In genomic region chr15:89334510-89335288, GRCh38 we compare ENCODE assay signal across 1 cellular context.
TF ChIP-seq lines count a peak whose summit lies in the region.

TSS of gene POLG (minus strand) at chr15:89334824. CDS start at chr15:89333754, 1,070 bp downstream.

TF ChIP-seq in K562, 482 proteins besides CTCF, POLR2A, EP300 and RAD21 (continued from another document):
- TF ChIP-seq, protein P1, sequence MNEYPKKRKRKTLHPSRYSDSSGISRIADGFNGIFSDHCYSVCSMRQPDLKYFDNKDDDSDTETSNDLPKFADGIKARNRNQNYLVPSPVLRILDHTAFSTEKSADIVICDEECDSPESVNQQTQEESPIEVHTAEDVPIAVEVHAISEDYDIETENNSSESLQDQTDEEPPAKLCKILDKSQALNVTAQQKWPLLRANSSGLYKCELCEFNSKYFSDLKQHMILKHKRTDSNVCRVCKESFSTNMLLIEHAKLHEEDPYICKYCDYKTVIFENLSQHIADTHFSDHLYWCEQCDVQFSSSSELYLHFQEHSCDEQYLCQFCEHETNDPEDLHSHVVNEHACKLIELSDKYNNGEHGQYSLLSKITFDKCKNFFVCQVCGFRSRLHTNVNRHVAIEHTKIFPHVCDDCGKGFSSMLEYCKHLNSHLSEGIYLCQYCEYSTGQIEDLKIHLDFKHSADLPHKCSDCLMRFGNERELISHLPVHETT (CRISPR knock-in tag; conservative IDR thresholded peaks at IDR 0.05 in 1 of 2, IDR thresholded peaks at IDR 0.05 in 1 of 2), result peak in 1 of 2 experiments; percentile 76; a peak in 2 of 4 replicates
- TF ChIP-seq, protein P2, sequence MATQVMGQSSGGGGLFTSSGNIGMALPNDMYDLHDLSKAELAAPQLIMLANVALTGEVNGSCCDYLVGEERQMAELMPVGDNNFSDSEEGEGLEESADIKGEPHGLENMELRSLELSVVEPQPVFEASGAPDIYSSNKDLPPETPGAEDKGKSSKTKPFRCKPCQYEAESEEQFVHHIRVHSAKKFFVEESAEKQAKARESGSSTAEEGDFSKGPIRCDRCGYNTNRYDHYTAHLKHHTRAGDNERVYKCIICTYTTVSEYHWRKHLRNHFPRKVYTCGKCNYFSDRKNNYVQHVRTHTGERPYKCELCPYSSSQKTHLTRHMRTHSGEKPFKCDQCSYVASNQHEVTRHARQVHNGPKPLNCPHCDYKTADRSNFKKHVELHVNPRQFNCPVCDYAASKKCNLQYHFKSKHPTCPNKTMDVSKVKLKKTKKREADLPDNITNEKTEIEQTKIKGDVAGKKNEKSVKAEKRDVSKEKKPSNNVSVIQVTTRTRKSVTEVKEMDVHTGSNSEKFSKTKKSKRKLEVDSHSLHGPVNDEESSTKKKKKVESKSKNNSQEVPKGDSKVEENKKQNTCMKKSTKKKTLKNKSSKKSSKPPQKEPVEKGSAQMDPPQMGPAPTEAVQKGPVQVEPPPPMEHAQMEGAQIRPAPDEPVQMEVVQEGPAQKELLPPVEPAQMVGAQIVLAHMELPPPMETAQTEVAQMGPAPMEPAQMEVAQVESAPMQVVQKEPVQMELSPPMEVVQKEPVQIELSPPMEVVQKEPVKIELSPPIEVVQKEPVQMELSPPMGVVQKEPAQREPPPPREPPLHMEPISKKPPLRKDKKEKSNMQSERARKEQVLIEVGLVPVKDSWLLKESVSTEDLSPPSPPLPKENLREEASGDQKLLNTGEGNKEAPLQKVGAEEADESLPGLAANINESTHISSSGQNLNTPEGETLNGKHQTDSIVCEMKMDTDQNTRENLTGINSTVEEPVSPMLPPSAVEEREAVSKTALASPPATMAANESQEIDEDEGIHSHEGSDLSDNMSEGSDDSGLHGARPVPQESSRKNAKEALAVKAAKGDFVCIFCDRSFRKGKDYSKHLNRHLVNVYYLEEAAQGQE (CRISPR knock-in tag; IDR thresholded peaks at IDR 0.05; ENCODE audit: low read depth), result no peak
- peak; percentile 27 for TF ChIP-seq CCNT2 (IDR thresholded peaks at IDR 0.05; ENCODE audit: borderline replicate concordance, extremely low read depth, insufficient read length, low read depth, low read length)
- peak; percentile 75; the same call in 1 of the 2 replicates for TF ChIP-seq ZNF24 (IDR thresholded peaks at IDR 0.05)
- TF ChIP-seq NFATC3 (IDR thresholded peaks at IDR 0.05), result no peak
- no peak for TF ChIP-seq TSC22D4 (tag; IDR thresholded peaks at IDR 0.05)
- no peak for TF ChIP-seq ZNF3 (CRISPR knock-in tag; IDR thresholded peaks at IDR 0.05)
- 0 out of 2 replicates have a peak, but pooled peaks have one; percentile 7 for TF ChIP-seq ZNF75A (CRISPR knock-in tag; IDR thresholded peaks at IDR 0.05)
- TF ChIP-seq HNRNPLL (IDR thresholded peaks at IDR 0.05; ENCODE audit: low read depth, low read length, poor library complexity, severe bottlenecking), result peak; percentile 89
- TF ChIP-seq MTA3 (IDR thresholded peaks at IDR 0.05; ENCODE audit: borderline replicate concordance), result peak; percentile 83; the same call in 1 of the 2 replicates
- TF ChIP-seq SMARCE1 (IDR thresholded peaks at IDR 0.05), result peak; percentile 73; the same call in 1 of the 2 replicates
- no peak for TF ChIP-seq IRF2 (CRISPR knock-in tag; IDR thresholded peaks at IDR 0.05)
- no peak for TF ChIP-seq MIER1 (IDR thresholded peaks at IDR 0.05; ENCODE audit: low read depth)
- peak; percentile 79 for TF ChIP-seq CTBP1 (IDR thresholded peaks at IDR 0.05; ENCODE audit: borderline replicate concordance)
- no peak for TF ChIP-seq STAT5B (CRISPR knock-in tag; IDR thresholded peaks at IDR 0.05)
- TF ChIP-seq TBL1XR1 (IDR thresholded peaks at IDR 0.05; ENCODE audit: low read length in 2 of 2), result peak in 1 of 2 experiments; percentile 86; a peak in 2 of 4 replicates
- peak; percentile 57 for TF ChIP-seq FIP1L1 (IDR thresholded peaks at IDR 0.05; ENCODE audit: low read depth, low read length, poor library complexity, severe bottlenecking)
- peak; percentile 56; the same call in 1 of the 2 replicates for TF ChIP-seq TCF3 (CRISPR knock-in tag; IDR thresholded peaks at IDR 0.05)
- TF ChIP-seq STAT5A (IDR thresholded peaks at IDR 0.05; ENCODE audit: borderline replicate concordance, low read length), result no peak; the same call in 1 of the 2 replicates
- TF ChIP-seq ZNF57 (CRISPR knock-in tag; IDR thresholded peaks at IDR 0.05), result no peak
- peak; percentile 100 for TF ChIP-seq ZFX (CRISPR knock-in tag; IDR thresholded peaks at IDR 0.05)
- TF ChIP-seq THRAP3 (IDR thresholded peaks at IDR 0.05; ENCODE audit: borderline replicate concordance), result no peak
- TF ChIP-seq HSF4 (CRISPR knock-in tag; IDR thresholded peaks at IDR 0.05; ENCODE audit: borderline replicate concordance), result no peak
- peak; percentile 75 for TF ChIP-seq RB1 (IDR thresholded peaks at IDR 0.05; ENCODE audit: low read depth)
- TF ChIP-seq ARHGAP35 (IDR thresholded peaks at IDR 0.05; ENCODE audit: partially characterized antibody), result no peak
- TF ChIP-seq ZFP36 (IDR thresholded peaks at IDR 0.05; ENCODE audit: low read depth, low read length, partially characterized antibody), result no peak
- TF ChIP-seq FOXA1 (IDR thresholded peaks at IDR 0.05; ENCODE audit: borderline replicate concordance), result no peak
- TF ChIP-seq MEF2A (IDR thresholded peaks at IDR 0.05; ENCODE audit: control insufficient read depth, low read depth, low read length), result no peak
- TF ChIP-seq ZBTB8A (IDR thresholded peaks at IDR 0.05; ENCODE audit: partially characterized antibody), result no peak
- no peak for TF ChIP-seq ZC3H4 (CRISPR knock-in tag; IDR thresholded peaks at IDR 0.05; ENCODE audit: borderline replicate concordance)
- no peak for TF ChIP-seq SIRT6 (IDR thresholded peaks at IDR 0.05; ENCODE audit: low read depth, low read length)
- TF ChIP-seq FOXP4 (CRISPR knock-in tag; IDR thresholded peaks at IDR 0.05; ENCODE audit: borderline replicate concordance), result peak; percentile 47; the same call in 1 of the 2 replicates
- peak in 2 of 3 experiments; percentile 0 to 9 for TF ChIP-seq YY1 (IDR thresholded peaks at IDR 0.05; ENCODE audit: borderline replicate concordance in 1 of 3, control insufficient read depth in 1 of 3, extremely low read depth in 1 of 3, insufficient read depth in 3 of 3, insufficient read length in 1 of 3, insufficient replicate concordance in 2 of 3, low read depth in 1 of 3, low read length in 2 of 3)
- no peak for TF ChIP-seq EWSR1 (IDR thresholded peaks at IDR 0.05; ENCODE audit: borderline replicate concordance, low read depth, partially characterized antibody)
- peak in 1 of 2 experiments; percentile 100; a peak in 3 of 4 replicates for TF ChIP-seq FOXK2 (conservative IDR thresholded peaks at IDR 0.05 in 1 of 2, IDR thresholded peaks at IDR 0.05 in 1 of 2; ENCODE audit: low read depth in 2 of 2)
- no peak; the same call in 1 of the 2 replicates for TF ChIP-seq ZBED1 (IDR thresholded peaks at IDR 0.05)
- TF ChIP-seq ZNF146 (CRISPR knock-in tag; IDR thresholded peaks at IDR 0.05; ENCODE audit: unreplicated experiment), result no peak
- no peak for TF ChIP-seq U2AF2 (optimal IDR thresholded peaks at IDR 0.05; ENCODE audit: low read depth, low read length)
- no peak for TF ChIP-seq SMARCA4 (IDR thresholded peaks at IDR 0.05)
- peak; percentile 62; the same call in 1 of the 2 replicates for TF ChIP-seq GTF2E2 (tag; IDR thresholded peaks at IDR 0.05)
- no peak for TF ChIP-seq HDAC8 (tag; IDR thresholded peaks at IDR 0.05)
- peak; percentile 64; the same call in 1 of the 2 replicates for TF ChIP-seq SPI1 (IDR thresholded peaks at IDR 0.05; ENCODE audit: borderline replicate concordance, low read depth, low read length)
- no peak for TF ChIP-seq MBD1 (CRISPR knock-in tag; IDR thresholded peaks at IDR 0.05)
- TF ChIP-seq, protein P3, sequence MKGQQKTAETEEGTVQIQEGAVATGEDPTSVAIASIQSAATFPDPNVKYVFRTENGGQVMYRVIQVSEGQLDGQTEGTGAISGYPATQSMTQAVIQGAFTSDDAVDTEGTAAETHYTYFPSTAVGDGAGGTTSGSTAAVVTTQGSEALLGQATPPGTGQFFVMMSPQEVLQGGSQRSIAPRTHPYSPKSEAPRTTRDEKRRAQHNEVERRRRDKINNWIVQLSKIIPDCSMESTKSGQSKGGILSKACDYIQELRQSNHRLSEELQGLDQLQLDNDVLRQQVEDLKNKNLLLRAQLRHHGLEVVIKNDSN (CRISPR knock-in tag; IDR thresholded peaks at IDR 0.05), result no peak
- TF ChIP-seq, protein P4, sequence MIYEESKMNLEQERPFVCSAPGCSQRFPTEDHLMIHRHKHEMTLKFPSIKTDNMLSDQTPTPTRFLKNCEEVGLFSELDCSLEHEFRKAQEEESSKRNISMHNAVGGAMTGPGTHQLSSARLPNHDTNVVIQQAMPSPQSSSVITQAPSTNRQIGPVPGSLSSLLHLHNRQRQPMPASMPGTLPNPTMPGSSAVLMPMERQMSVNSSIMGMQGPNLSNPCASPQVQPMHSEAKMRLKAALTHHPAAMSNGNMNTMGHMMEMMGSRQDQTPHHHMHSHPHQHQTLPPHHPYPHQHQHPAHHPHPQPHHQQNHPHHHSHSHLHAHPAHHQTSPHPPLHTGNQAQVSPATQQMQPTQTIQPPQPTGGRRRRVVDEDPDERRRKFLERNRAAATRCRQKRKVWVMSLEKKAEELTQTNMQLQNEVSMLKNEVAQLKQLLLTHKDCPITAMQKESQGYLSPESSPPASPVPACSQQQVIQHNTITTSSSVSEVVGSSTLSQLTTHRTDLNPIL (CRISPR knock-in tag; IDR thresholded peaks at IDR 0.05), result no peak
- TF ChIP-seq CTCFL (IDR thresholded peaks at IDR 0.05; ENCODE audit: borderline replicate concordance, insufficient read depth, low read depth, low read length, poor library complexity, severe bottlenecking), result peak; percentile 48
- peak; percentile 76; the same call in 1 of the 2 replicates for TF ChIP-seq PHF21A (IDR thresholded peaks at IDR 0.05; ENCODE audit: borderline replicate concordance, low read depth)
- TF ChIP-seq POLR2AphosphoS2 (IDR thresholded peaks at IDR 0.05; ENCODE audit: low read length), result peak; percentile 52; the same call in 1 of the 2 replicates
- TF ChIP-seq ATF7 (IDR thresholded peaks at IDR 0.05), result peak; percentile 100
- TF ChIP-seq, protein P5, sequence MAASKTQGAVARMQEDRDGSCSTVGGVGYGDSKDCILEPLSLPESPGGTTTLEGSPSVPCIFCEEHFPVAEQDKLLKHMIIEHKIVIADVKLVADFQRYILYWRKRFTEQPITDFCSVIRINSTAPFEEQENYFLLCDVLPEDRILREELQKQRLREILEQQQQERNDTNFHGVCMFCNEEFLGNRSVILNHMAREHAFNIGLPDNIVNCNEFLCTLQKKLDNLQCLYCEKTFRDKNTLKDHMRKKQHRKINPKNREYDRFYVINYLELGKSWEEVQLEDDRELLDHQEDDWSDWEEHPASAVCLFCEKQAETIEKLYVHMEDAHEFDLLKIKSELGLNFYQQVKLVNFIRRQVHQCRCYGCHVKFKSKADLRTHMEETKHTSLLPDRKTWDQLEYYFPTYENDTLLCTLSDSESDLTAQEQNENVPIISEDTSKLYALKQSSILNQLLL (CRISPR knock-in tag; IDR thresholded peaks at IDR 0.05; ENCODE audit: borderline replicate concordance), result no peak
- peak; percentile 69; the same call in 1 of the 2 replicates for TF ChIP-seq ESRRA (IDR thresholded peaks at IDR 0.05; ENCODE audit: borderline replicate concordance, low read depth)
- no peak for TF ChIP-seq MAFG (tag; conservative IDR thresholded peaks at IDR 0.05)
- no peak for TF ChIP-seq HLTF (IDR thresholded peaks at IDR 0.05)
- TF ChIP-seq ZFP30 (CRISPR knock-in tag; IDR thresholded peaks at IDR 0.05; ENCODE audit: borderline replicate concordance), result no peak
